ENCODE assay signal across 9 cellular contexts in genomic region chr10:100327007-100327700, GRCh38. TPM values are rescaled to one million over a fixed set of nuclear protein-coding genes. Genes with fewer than 3 reads are reported as not detected.
DNase-seq lines count a peak whose midpoint lies in the region; ATAC-seq and TF ChIP-seq lines count a peak whose summit lies in the region.
"Had no signal": no experiment of that assay in that cellular context is flagged by ENCODE, and none has a peak within 500 bp of the region (broad histone marks: within the 10 kb centered on the region; RNA-seq: fewer than 3 reads in every experiment).

No MANE protein-coding gene starts in this region.

- H2AK5ac ChIP-seq in mesendoderm (ENCODE audit: low read length), result no peak overlapping the region

- H3K4ac ChIP-seq in mesendoderm (ENCODE audit: low read depth, low read length), result no peak overlapping the region

- no peak overlapping the region for H2BK120ac ChIP-seq in mesendoderm (ENCODE audit: low read depth, low read length)

- no peak for TF ChIP-seq CTCF in Loucy (conservative IDR thresholded peaks at IDR 0.05; ENCODE audit: low read length)

- no peaks in the 10 kb centered on the region for H4K20me1 ChIP-seq in Loucy (ENCODE audit: insufficient read depth, low read length, poor library complexity, severe bottlenecking)

- peaks cover 9% of the 10 kb centered on the region for H3K27me3 Mint-ChIP-seq in activated T-cell treated with anti-CD3 and anti-CD28 coated beads, Interleukin-2, amount 50 U/mL, for 4 hours (ENCODE audit: low read depth)
- H3K27me3 Mint-ChIP-seq in activated naive CD8-positive, alpha-beta T cell treated with anti-CD3 and anti-CD28 coated beads, Interleukin-2, amount 10 ng/mL, durations not matched to agents 7 days and 5 days, result peaks cover 15% of the 10 kb centered on the region

- H3K27ac ChIP-seq in substantia nigra (ENCODE audit: low read depth, low read length, poor library complexity, severe bottlenecking), result peak overlapping the region; percentile 31
- H3K27ac ChIP-seq in mesendoderm (ENCODE audit: low read depth, low read length), result no peak overlapping the region
- H3K27ac ChIP-seq: VCaP had no signal

- H3K79me1 ChIP-seq in mesendoderm (ENCODE audit: low read length), result no peaks in the 10 kb centered on the region

- H4K5ac ChIP-seq in mesendoderm (ENCODE audit: low read length), result no peak overlapping the region

- peaks cover 17% of the 10 kb centered on the region for H3K4me1 ChIP-seq in Loucy (ENCODE audit: insufficient read depth, low read length, poor library complexity, severe bottlenecking)
- no peaks in the 10 kb centered on the region for H3K4me1 ChIP-seq in mesendoderm (ENCODE audit: control insufficient read depth, low read depth, low read length)

- H3K23ac ChIP-seq in mesendoderm (ENCODE audit: low read length), result no peak overlapping the region

- no peak overlapping the region for H3K4me3 Mint-ChIP-seq in activated T-cell treated with anti-CD3 and anti-CD28 coated beads, Interleukin-2, amount 50 U/mL, for 4 hours
- H3K4me3 Mint-ChIP-seq in activated naive CD8-positive, alpha-beta T cell treated with anti-CD3 and anti-CD28 coated beads, Interleukin-2, amount 10 ng/mL, durations not matched to agents 7 days and 5 days, result peak overlapping the region; percentile 45

- no CpG with 5 or more reads among the region's 8 CpGs for WGBS in mesendoderm (ENCODE audit: extremely low coverage, insufficient coverage, low lambda C conversion rate)

- ATAC-seq in activated T-cell treated with anti-CD3 and anti-CD28 coated beads, Interleukin-2, amount 50 U/mL, for 4 hours, result peak; percentile 86 to 88
- peak; percentile 99 for ATAC-seq in GM21825 (IDR thresholded peaks at IDR 0.05; ENCODE audit: unreplicated experiment)
- peak; percentile 99 for ATAC-seq in activated naive CD8-positive, alpha-beta T cell treated with anti-CD3 and anti-CD28 coated beads, Interleukin-2, amount 10 ng/mL, durations not matched to agents 7 days and 5 days (ENCODE audit: low read depth)

- H3K27ac Mint-ChIP-seq in activated naive CD8-positive, alpha-beta T cell treated with anti-CD3 and anti-CD28 coated beads, Interleukin-2, amount 10 ng/mL, durations not matched to agents 7 days and 5 days, result peak overlapping the region; percentile 84

- no peak overlapping the region for H4K8ac ChIP-seq in mesendoderm (ENCODE audit: low read depth, low read length)

- no peak overlapping the region for H3K56ac ChIP-seq in mesendoderm (ENCODE audit: low read length)

- no peaks in the 10 kb centered on the region for H3K9me3 ChIP-seq in Loucy (ENCODE audit: insufficient read depth, low read depth, low read length)

- no peaks in the 10 kb centered on the region for H3K9me2 ChIP-seq in Loucy (replicated peaks; ENCODE audit: low read depth, low read length)

- no peak overlapping the region for H2BK15ac ChIP-seq in mesendoderm (replicated peaks; ENCODE audit: low read depth)

- H3K18ac ChIP-seq in mesendoderm (ENCODE audit: low read length), result no peak overlapping the region

- H3K4me3 ChIP-seq in Loucy (ENCODE audit: low read length, poor library complexity, severe bottlenecking) (peak overlapping the region; percentile 48), mesendoderm (ENCODE audit: low read length) (no peak overlapping the region)

- H3K9me3 Mint-ChIP-seq in activated T-cell treated with anti-CD3 and anti-CD28 coated beads, Interleukin-2, amount 50 U/mL, for 4 hours, result no peaks in the 10 kb centered on the region
- H3K9me3 Mint-ChIP-seq in activated naive CD8-positive, alpha-beta T cell treated with anti-CD3 and anti-CD28 coated beads, Interleukin-2, amount 10 ng/mL, durations not matched to agents 7 days and 5 days, result no peaks in the 10 kb centered on the region

- peak overlapping the region; percentile 60 for H3K4me2 ChIP-seq in Loucy (ENCODE audit: low read depth, low read length, poor library complexity, severe bottlenecking)
- no peak overlapping the region for H3K4me2 ChIP-seq in mesendoderm (ENCODE audit: low read length)

- no peaks in the 10 kb centered on the region for H3K36me3 ChIP-seq in Loucy (ENCODE audit: insufficient read depth, low read length)
- no peaks in the 10 kb centered on the region for H3K36me3 ChIP-seq in mesendoderm (ENCODE audit: control insufficient read depth, insufficient read depth, low read length)

- H3K9ac ChIP-seq in Loucy (ENCODE audit: low read depth, low read length, poor library complexity, severe bottlenecking), result peak overlapping the region; percentile 51
- no peak overlapping the region for H3K9ac ChIP-seq in mesendoderm (ENCODE audit: low read length)

- CTCF ChIA-PET in HEK293T (lab: Yijun Ruan, JAX), result interaction anchor here (0.5 to 0.6 kb wide), 2 partner anchors 52 to 1184 kb away, joined by 3 read pairs; no protein-coding TSS in a partner anchor

- peak overlapping the region; percentile 79 for H2AFZ ChIP-seq in Loucy (ENCODE audit: low read length)

- no peaks in the 10 kb centered on the region for H3K27me3 ChIP-seq in Loucy (ENCODE audit: insufficient read depth, low read length, poor library complexity, severe bottlenecking)
- no peaks in the 10 kb centered on the region for H3K27me3 ChIP-seq in mesendoderm (ENCODE audit: insufficient read depth, low read length, poor library complexity)

- POLR2A ChIA-PET in activated naive CD8-positive, alpha-beta T cell treated with anti-CD3 and anti-CD28 coated beads, Interleukin-2, amount 10 ng/mL, durations not matched to agents 7 days and 5 days (lab: Charles Lee), result interaction anchor here (1.0 kb wide), 1 partner anchor 19 kb away, joined by 3 read pairs; no protein-coding TSS in a partner anchor
- POLR2A ChIA-PET in HEK293T (lab: Yijun Ruan, JAX), result interaction anchor here (1.0 kb wide), 1 partner anchor 41 kb away, joined by 3 read pairs; the partner anchor contains the start of gene BLOC1S2

- DNase-seq in activated T-cell treated with anti-CD3 and anti-CD28 coated beads, Interleukin-2, amount 50 U/mL, for 4 hours, result no peak
- DNase-seq in activated T-cell treated with anti-CD3 and anti-CD28 coated beads, Interleukin-2, amount 50 U/mL, for 1 hour, result no peak
- DNase-seq in activated naive CD8-positive, alpha-beta T cell treated with anti-CD3 and anti-CD28 coated beads, Interleukin-2, amount 10 ng/mL, durations not matched to agents 7 days and 5 days, result no peak
- DNase-seq in substantia nigra (lab: John Stamatoyannopoulos, UW) (peak in 10 of 49 donors; percentile 7 to 47 (median 16)), HEK293T (ENCODE audit: extremely low spot score) (no peak), mesendoderm (no peak)

- peaks cover 13% of the 10 kb centered on the region for H3K4me1 Mint-ChIP-seq in activated T-cell treated with anti-CD3 and anti-CD28 coated beads, Interleukin-2, amount 50 U/mL, for 4 hours (ENCODE audit: low read depth)
- H3K4me1 Mint-ChIP-seq in activated naive CD8-positive, alpha-beta T cell treated with anti-CD3 and anti-CD28 coated beads, Interleukin-2, amount 10 ng/mL, durations not matched to agents 7 days and 5 days, result peaks cover 13% of the 10 kb centered on the region

- H2BK5ac ChIP-seq in mesendoderm (ENCODE audit: low read length), result no peak overlapping the region

- H3F3A ChIP-seq in Loucy (ENCODE audit: low read depth), result no peaks in the 10 kb centered on the region

- H3K36me3 Mint-ChIP-seq in activated T-cell treated with anti-CD3 and anti-CD28 coated beads, Interleukin-2, amount 50 U/mL, for 4 hours (ENCODE audit: insufficient read depth), result no peaks in the 10 kb centered on the region
- H3K36me3 Mint-ChIP-seq in activated naive CD8-positive, alpha-beta T cell treated with anti-CD3 and anti-CD28 coated beads, Interleukin-2, amount 10 ng/mL, durations not matched to agents 7 days and 5 days, result no peaks in the 10 kb centered on the region

- H3K79me2 ChIP-seq in Loucy (ENCODE audit: insufficient read depth, low read length) (no peaks in the 10 kb centered on the region), mesendoderm (ENCODE audit: control insufficient read depth, insufficient read depth, low read length) (no peaks in the 10 kb centered on the region)

TF ChIP-seq in HEK293T, 16 proteins besides CTCF, POLR2A, EP300 and RAD21:
- TF ChIP-seq ELF4 (IDR thresholded peaks at IDR 0.05), result no peak
- TF ChIP-seq FOXA1 (IDR thresholded peaks at IDR 0.05), result no peak
- no peak for TF ChIP-seq HDGF (IDR thresholded peaks at IDR 0.05; ENCODE audit: borderline replicate concordance)
- no peak for TF ChIP-seq NFRKB (IDR thresholded peaks at IDR 0.05)
- TF ChIP-seq ARNT (IDR thresholded peaks at IDR 0.05), result no peak
- no peak for TF ChIP-seq BHLHE40 (IDR thresholded peaks at IDR 0.05; ENCODE audit: borderline replicate concordance)
- no peak for TF ChIP-seq TARDBP (IDR thresholded peaks at IDR 0.05)
- TF ChIP-seq SUZ12 (IDR thresholded peaks at IDR 0.05), result no peak

RNA-seq across cellular contexts. Expression of gene PKD2L1, which starts 2.9 kb away (rescaled TPM):
- not detected for total RNA-seq in activated T-cell treated with anti-CD3 and anti-CD28 coated beads, Interleukin-2, amount 50 U/mL, for 4 hours
- total RNA-seq in activated naive CD8-positive, alpha-beta T cell treated with anti-CD3 and anti-CD28 coated beads, Interleukin-2, amount 10 ng/mL, durations not matched to agents 7 days and 5 days, result not detected
- polyA plus RNA-seq in mesendoderm (2013, experiment 1 of 2), result 0.04 TPM
- polyA plus RNA-seq in mesendoderm (2013, experiment 2 of 2), result 0.07 TPM

RNA-seq across cellular contexts. Expression of gene SCD, which starts 19.9 kb away (rescaled TPM):
- 10 to 100 TPM; 19.7 to 26.7 (median 21.1) TPM for total RNA-seq in activated T-cell treated with anti-CD3 and anti-CD28 coated beads, Interleukin-2, amount 50 U/mL, for 4 hours
- 100 to 1,000 TPM; 212 to 220 TPM for total RNA-seq in activated naive CD8-positive, alpha-beta T cell treated with anti-CD3 and anti-CD28 coated beads, Interleukin-2, amount 10 ng/mL, durations not matched to agents 7 days and 5 days
- polyA plus RNA-seq in mesendoderm (2013, experiment 1 of 2), result 565 TPM
- polyA plus RNA-seq in mesendoderm (2013, experiment 2 of 2), result 558 TPM

RNA-seq across cellular contexts. Expression of gene BLOC1S2, which starts 40.7 kb away (rescaled TPM):
- total RNA-seq in activated T-cell treated with anti-CD3 and anti-CD28 coated beads, Interleukin-2, amount 50 U/mL, for 4 hours, result 10 to 100 TPM; 62.5 to 79.5 (median 75.5) TPM
- 10 to 100 TPM; 47.3 to 50.6 TPM for total RNA-seq in activated naive CD8-positive, alpha-beta T cell treated with anti-CD3 and anti-CD28 coated beads, Interleukin-2, amount 10 ng/mL, durations not matched to agents 7 days and 5 days
- polyA plus RNA-seq in mesendoderm (2013, experiment 1 of 2), result 60.3 TPM
- 59.0 TPM for polyA plus RNA-seq in mesendoderm (2013, experiment 2 of 2)

RNA-seq across cellular contexts. Expression of gene CWF19L1, which starts 59.7 kb away (rescaled TPM):
- total RNA-seq in activated T-cell treated with anti-CD3 and anti-CD28 coated beads, Interleukin-2, amount 50 U/mL, for 4 hours, result 10 to 100 TPM; 37.6 to 47.0 (median 40.8) TPM
- total RNA-seq in activated naive CD8-positive, alpha-beta T cell treated with anti-CD3 and anti-CD28 coated beads, Interleukin-2, amount 10 ng/mL, durations not matched to agents 7 days and 5 days, result 10 to 100 TPM; 39.0 to 39.7 TPM
- 21.8 TPM for polyA plus RNA-seq in mesendoderm (2013, experiment 1 of 2)
- 21.0 TPM for polyA plus RNA-seq in mesendoderm (2013, experiment 2 of 2)

Comparison
In these comparisons a context has a peak if more than half of its experiments do, and no peak if none do; other contexts are left out.
1. RNA of gene SCD, which starts 19.9 kb away (total RNA-seq): 212 to 220 TPM in activated naive CD8-positive, alpha-beta T cell treated with anti-CD3 and anti-CD28 coated beads, Interleukin-2, amount 10 ng/mL, durations not matched to agents 7 days and 5 days; 19.7 to 26.7 TPM in activated T-cell treated with anti-CD3 and anti-CD28 coated beads, Interleukin-2, amount 50 U/mL, for 4 hours; every median in the first group is over 4 times any median in the second.
2. Peak in every context shown above with its lines, with median percentiles within 50 percentile points of each other: ATAC-seq.